8 cellular contexts compared by ENCODE assay signal in genomic region chr4:165207431-165208321, GRCh38. TPM values are rescaled to one million over a fixed set of nuclear protein-coding genes. Genes with fewer than 3 reads are reported as not detected.
DNase-seq lines count a peak whose midpoint lies in the region; ATAC-seq and TF ChIP-seq lines count a peak whose summit lies in the region.

KLHL2 (plus strand) TSS chr4:165207561; CDS start chr4:165207877, 316 bp downstream.

- H3F3A ChIP-seq in PC-3 (ENCODE audit: low read length, unreplicated experiment): no peaks in the 10 kb centered on the region

- POLR2A ChIA-PET in CD8-positive, alpha-beta memory T cell (lab: Charles Lee): interaction anchor here (0.5 to 1.6 kb wide), 3 partner anchors 13 to 120 kb away, joined by 3 to 9 read pairs (median 5); partner anchors contain the start of gene MSMO1
- POLR2A ChIA-PET in PC-3 (lab: Charles Lee; ENCODE audit: unreplicated experiment): no interaction called here

- peaks cover 0 to 7% (median 0%) of the 10 kb centered on the region in 3 donors for H3K36me3 Mint-ChIP-seq in CD8-positive, alpha-beta memory T cell
- H3K36me3 Mint-ChIP-seq in naive B cell: no peaks in the 10 kb centered on the region

- peak within 1 kb of the TSS; percentile 66 for H3K9ac ChIP-seq in PC-3 (ENCODE audit: low read length)

- peak within 1 kb of the TSS; percentile 40 for H3K27ac ChIP-seq in CD8-positive, alpha-beta memory T cell (ENCODE audit: low read depth, low read length)
- H3K27ac ChIP-seq in PC-3 (ENCODE audit: low read length): no peak within 1 kb of the TSS
- H3K27ac ChIP-seq in esophagus squamous epithelium: peak within 1 kb of the TSS; percentile 81 to 95 (median 93)

- no TSS peak for BruUV-seq in PC-3 (replicated peaks; lab: Mats Ljungman, UMichigan)

- CTCF ChIA-PET in CD8-positive, alpha-beta memory T cell (lab: Charles Lee): no interaction called here
- CTCF ChIA-PET in PC-3 (lab: Charles Lee): no interaction called here

- no peaks in the 10 kb centered on the region for H4K20me1 ChIP-seq in PC-3 (ENCODE audit: low read length)

- ATAC-seq in GM19372 (IDR thresholded peaks at IDR 0.05; ENCODE audit: low read depth, unreplicated experiment) (peak; percentile 88), HG03520 (IDR thresholded peaks at IDR 0.05; ENCODE audit: unreplicated experiment) (peak; percentile 90), PC-3 (peak; percentile 62), naive B cell (ENCODE audit: low read depth in 2 of 2) (peak; percentile 79)

- TF ChIP-seq CTCF in PC-3 (conservative IDR thresholded peaks at IDR 0.05; ENCODE audit: low read depth, low read length) (no peak), esophagus squamous epithelium (IDR thresholded peaks at IDR 0.05) (no peak)

- peaks cover 52% of the 10 kb centered on the region for H3K79me2 ChIP-seq in PC-3 (ENCODE audit: low read length)

- H3K4me3 ChIP-seq in CD8-positive, alpha-beta memory T cell (ENCODE audit: low read length): peak within 1 kb of the TSS; percentile 85
- H3K4me3 ChIP-seq in PC-3 (ENCODE audit: low read length): peak within 1 kb of the TSS; percentile 95
- peak within 1 kb of the TSS; percentile 81 to 96 (median 96) for H3K4me3 ChIP-seq in esophagus squamous epithelium

- WGBS in esophagus squamous epithelium, 2 donors: 1 to 2% methylated on average over 6 to 19 of the region's 116 CpGs

- no peaks in the 10 kb centered on the region for H3K36me3 ChIP-seq in CD8-positive, alpha-beta memory T cell (ENCODE audit: insufficient read depth, low read length)
- H3K36me3 ChIP-seq in PC-3 (ENCODE audit: low read depth, low read length) (no peaks in the 10 kb centered on the region), esophagus squamous epithelium (no peaks in the 10 kb centered on the region)

- peak within 1 kb of the TSS; percentile 92 to 96 (median 94) for H3K4me3 Mint-ChIP-seq in CD8-positive, alpha-beta memory T cell
- peak within 1 kb of the TSS; percentile 80 to 98 (median 94) for H3K4me3 Mint-ChIP-seq in naive B cell

- no peaks in the 10 kb centered on the region for H3K27me3 ChIP-seq in CD8-positive, alpha-beta memory T cell (ENCODE audit: insufficient read depth, low read length, poor library complexity, severe bottlenecking)
- H3K27me3 ChIP-seq in PC-3 (ENCODE audit: low read length): no peaks in the 10 kb centered on the region
- H3K27me3 ChIP-seq in esophagus squamous epithelium: no peaks in the 10 kb centered on the region

- peak within 1 kb of the TSS; percentile 51 to 95 (median 91) for H3K27ac Mint-ChIP-seq in CD8-positive, alpha-beta memory T cell
- H3K27ac Mint-ChIP-seq in naive B cell: peak within 1 kb of the TSS; percentile 85 to 97 (median 94)

- peak in 2 of 4 donors; percentile 50 to 52 for TF ChIP-seq POLR2A in esophagus squamous epithelium (IDR thresholded peaks at IDR 0.05)

- H3K4me1 ChIP-seq in CD8-positive, alpha-beta memory T cell (ENCODE audit: insufficient read depth, low read length): peaks cover 43% of the 10 kb centered on the region
- H3K4me1 ChIP-seq in PC-3 (ENCODE audit: insufficient read depth, low read length) (peaks cover 61% of the 10 kb centered on the region), esophagus squamous epithelium (peaks cover 9 to 60% (median 23%) of the 10 kb centered on the region in 3 donors)

- no peaks in the 10 kb centered on the region for H3K9me3 Mint-ChIP-seq in CD8-positive, alpha-beta memory T cell
- no peaks in the 10 kb centered on the region for H3K9me3 Mint-ChIP-seq in naive B cell

- no peaks in the 10 kb centered on the region for H3K27me3 Mint-ChIP-seq in CD8-positive, alpha-beta memory T cell
- H3K27me3 Mint-ChIP-seq in naive B cell: no peaks in the 10 kb centered on the region

- H3K4me1 Mint-ChIP-seq in CD8-positive, alpha-beta memory T cell: peaks cover 51 to 71% (median 71%) of the 10 kb centered on the region in 3 donors
- peaks cover 49 to 65% (median 63%) of the 10 kb centered on the region in 3 donors for H3K4me1 Mint-ChIP-seq in naive B cell

- no peaks in the 10 kb centered on the region for H3K9me3 ChIP-seq in CD8-positive, alpha-beta memory T cell (ENCODE audit: low read length)
- H3K9me3 ChIP-seq in PC-3 (ENCODE audit: low read length): no peaks in the 10 kb centered on the region
- H3K9me3 ChIP-seq in esophagus squamous epithelium: no peaks in the 10 kb centered on the region

- peak within 1 kb of the TSS; percentile 91 for H2AFZ ChIP-seq in PC-3 (ENCODE audit: low read length)

- no peaks in the 10 kb centered on the region for H3K9me2 ChIP-seq in PC-3 (replicated peaks; ENCODE audit: low read length)

- DNase-seq in CD8-positive, alpha-beta memory T cell: peak; percentile 49 to 73 (median 68)
- DNase-seq in PC-3 (peak; percentile 65), esophagus squamous epithelium (lab: John Stamatoyannopoulos, UW) (peak; percentile 29), naive B cell (peak; percentile 80)
- DNase-seq in activated T-cell treated with anti-CD3 and anti-CD28 coated beads, Interleukin-2, amount 50 U/mL, for 48 hours: peak; percentile 70 to 80
- peak; percentile 44 to 70 (median 56) for DNase-seq in stimulated activated naive CD4-positive, alpha-beta T cell (lab: John Stamatoyannopoulos, UW)

- peak within 1 kb of the TSS; percentile 94 for H3K4me2 ChIP-seq in PC-3 (ENCODE audit: low read length)

- intact Hi-C loops in PC-3 (cut with micrococcal nuclease) (loop anchor here (5.0 kb wide), 1 partner anchor 135 kb away; no protein-coding TSS in a partner anchor), esophagus squamous epithelium (cut with DNase I) (loop anchor here (5.0 kb wide), 1 partner anchor 120 kb away; the partner anchor contains the start of gene MSMO1)

RNA-seq across cellular contexts. Expression of gene KLHL2, which starts in this region (rescaled TPM):
- total RNA-seq in CD8-positive, alpha-beta memory T cell: 10 to 100 TPM; 25.7 to 25.9 TPM
- 5.2 TPM for polyA plus RNA-seq in CD8-positive, alpha-beta memory T cell
- total RNA-seq in PC-3 (2014; rRNA removed): 10.0 and 11.0 TPM in 2 replicates
- 10 to 100 TPM; 25.6 to 44.3 (median 30.8) TPM for total RNA-seq in esophagus squamous epithelium
- 10 to 100 TPM in 3 of 6 donors, 1 to 10 TPM in 3; 2.6 to 17.6 (median 10.2) TPM for polyA plus RNA-seq in naive B cell (ENCODE audit: low read depth in 6 of 6)

Comparison
In these comparisons a context has a peak if more than half of its experiments do, and no peak if none do; other contexts are left out.
1. DNase-seq: peak in every context shown above with its lines; median percentile 80 in naive B cell; 75 in activated T-cell treated with anti-CD3 and anti-CD28 coated beads, Interleukin-2, amount 50 U/mL, for 48 hours; 68 in CD8-positive, alpha-beta memory T cell; 65 in PC-3; 56 in stimulated activated naive CD4-positive, alpha-beta T cell; 29 in esophagus squamous epithelium.